8 cellular contexts compared by ENCODE assay signal in genomic region chr17:67993153-67993997, GRCh38. TPM values are rescaled to one million over a fixed set of nuclear protein-coding genes. Genes with fewer than 3 reads are reported as not detected.
DNase-seq lines count a peak whose midpoint lies in the region; ATAC-seq, FAIRE-seq and TF ChIP-seq lines count a peak whose summit lies in the region.

No MANE protein-coding gene starts in this region.

- no peaks in the 10 kb centered on the region for H3K36me3 ChIP-seq in neutrophil
- no peaks in the 10 kb centered on the region for H3K36me3 ChIP-seq in suprapubic skin

- TF ChIP-seq POLR2A in suprapubic skin (IDR thresholded peaks at IDR 0.05) = peak; percentile 39 to 58

- H3K9me3 ChIP-seq in neutrophil = no peaks in the 10 kb centered on the region
- no peaks in the 10 kb centered on the region for H3K9me3 ChIP-seq in suprapubic skin

- H3K27ac ChIP-seq in neutrophil = peak overlapping the region; percentile 85
- peak overlapping the region; percentile 95 for H3K27ac ChIP-seq in suprapubic skin

- H3K4me3 ChIP-seq in neutrophil (ENCODE audit: low read depth in 1 of 2, low read length in 1 of 2) = peak overlapping the region; percentile 63 to 71
- H3K4me3 ChIP-seq in suprapubic skin = peak overlapping the region; percentile 77

- ATAC-seq in GM21717 (IDR thresholded peaks at IDR 0.05; ENCODE audit: unreplicated experiment) = peak; percentile 77

- no peak for FAIRE-seq in frontal cortex (lab: Jason Lieb, UNC)

- in situ Hi-C loops in KBM-7 (cut with MboI; ENCODE audit: low pct_unique_long_range_greater_than_20kb, low sequenced_read_pairs) = no loop called here

- DNase-seq in EL (peak; percentile 86), KBM-7 (peak; percentile 78), SHP77 (lab: John Stamatoyannopoulos, UW) (peak; percentile 60 to 80), frontal cortex (ENCODE audit: low spot score in 2 of 2) (peak; percentile 86 to 92), suprapubic skin (ENCODE audit: low spot score in 2 of 2) (peak; percentile 85 to 87)
- DNase-seq in activated naive CD4-positive, alpha-beta T cell (lab: John Stamatoyannopoulos, UW) = peak; percentile 27 to 72 (median 50)

- TF ChIP-seq EP300 in suprapubic skin (IDR thresholded peaks at IDR 0.05) = no peak

- peaks cover 44% of the 10 kb centered on the region for H3K27me3 ChIP-seq in neutrophil
- H3K27me3 ChIP-seq in suprapubic skin = no peaks in the 10 kb centered on the region

- peaks cover 30 to 32% of the 10 kb centered on the region in 2 experiments for H3K4me1 ChIP-seq in neutrophil (ENCODE audit: control insufficient read depth in 1 of 2, insufficient read depth in 1 of 2, low read depth in 1 of 2, low read length in 1 of 2)
- H3K4me1 ChIP-seq in suprapubic skin = peaks cover 35% of the 10 kb centered on the region

- WGBS in suprapubic skin = under 1% methylated on average over 68 of the region's 144 CpGs

- TF ChIP-seq CTCF in neutrophil (IDR thresholded peaks at IDR 0.05) (no peak), suprapubic skin (IDR thresholded peaks at IDR 0.05) (no peak)

RNA-seq across cellular contexts. Expression of gene C17orf58, which starts 2.9 kb away (rescaled TPM):
- total RNA-seq in frontal cortex (38.3 TPM), suprapubic skin (1 to 10 TPM; 3.4 to 8.0 (median 5.6) TPM)

RNA-seq across cellular contexts. Expression of gene KPNA2, which starts 42.2 kb away (rescaled TPM):
- total RNA-seq in frontal cortex = 39.5 TPM
- 10 to 100 TPM in 3 of 4 donors, 1 to 10 TPM in 1; 6.4 to 38.8 (median 26.9) TPM for total RNA-seq in suprapubic skin

Comparison
In these comparisons a context has a peak if more than half of its experiments do, and no peak if none do; other contexts are left out.
1. Peak in every context shown above with its lines: DNase-seq, ATAC-seq, H3K4me3 ChIP-seq and H3K27ac ChIP-seq.